ENCODE assay signal across 1 cellular context in genomic region chr22:39502789-39503464, GRCh38.
TF ChIP-seq lines count a peak whose summit lies in the region.

No MANE protein-coding gene starts in this region.

TF ChIP-seq in GM23338, 12 proteins besides CTCF, POLR2A, EP300 and RAD21 (continued from another document):
- TF ChIP-seq REST (IDR thresholded peaks at IDR 0.05; ENCODE audit: unreplicated experiment) = no peak
- TF ChIP-seq STAT1 (IDR thresholded peaks at IDR 0.05; ENCODE audit: unreplicated experiment) = no peak
